1 cellular context compared by ENCODE assay signal in the genomic region with DNA sequence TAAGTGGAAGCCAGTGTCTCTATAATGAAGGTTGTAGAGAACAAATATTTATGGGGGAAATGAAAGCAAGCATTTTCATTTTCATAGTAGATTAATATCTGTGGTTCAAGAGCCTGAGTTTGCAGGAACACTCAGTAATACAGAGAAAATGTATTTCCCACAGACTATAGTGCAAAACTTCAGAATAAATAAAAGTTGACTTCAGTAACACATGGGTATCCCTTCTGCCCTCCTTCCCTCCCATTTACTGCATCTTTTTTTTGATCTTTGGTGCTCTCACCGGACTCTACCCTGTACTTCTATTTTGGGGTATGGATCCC.
TF ChIP-seq lines count a peak whose summit lies in the region.

No MANE protein-coding gene starts in this region.

TF ChIP-seq in GM12878, 131 proteins besides CTCF, POLR2A, EP300 and RAD21 (continued from another document):
- TF ChIP-seq MYC (IDR thresholded peaks at IDR 0.05; ENCODE audit: insufficient read depth, insufficient read length, insufficient replicate concordance, low read length, severe bottlenecking) (no peak), BACH1 (IDR thresholded peaks at IDR 0.05; ENCODE audit: borderline replicate concordance) (0 out of 2 replicates have a peak, but pooled peaks have one; percentile 36), HCFC1 (IDR thresholded peaks at IDR 0.05; ENCODE audit: low read length) (no peak), WRNIP1 (IDR thresholded peaks at IDR 0.05; ENCODE audit: borderline replicate concordance, low read depth, low read length) (no peak), EGR1 (IDR thresholded peaks at IDR 0.05; ENCODE audit: borderline replicate concordance in 1 of 2, low read depth in 2 of 2, low read length in 2 of 2) (no peak), CBX3 (IDR thresholded peaks at IDR 0.05; ENCODE audit: borderline replicate concordance, low read depth) (no peak), EED (IDR thresholded peaks at IDR 0.05; ENCODE audit: low read depth) (no peak)
- TF ChIP-seq, protein P1, sequence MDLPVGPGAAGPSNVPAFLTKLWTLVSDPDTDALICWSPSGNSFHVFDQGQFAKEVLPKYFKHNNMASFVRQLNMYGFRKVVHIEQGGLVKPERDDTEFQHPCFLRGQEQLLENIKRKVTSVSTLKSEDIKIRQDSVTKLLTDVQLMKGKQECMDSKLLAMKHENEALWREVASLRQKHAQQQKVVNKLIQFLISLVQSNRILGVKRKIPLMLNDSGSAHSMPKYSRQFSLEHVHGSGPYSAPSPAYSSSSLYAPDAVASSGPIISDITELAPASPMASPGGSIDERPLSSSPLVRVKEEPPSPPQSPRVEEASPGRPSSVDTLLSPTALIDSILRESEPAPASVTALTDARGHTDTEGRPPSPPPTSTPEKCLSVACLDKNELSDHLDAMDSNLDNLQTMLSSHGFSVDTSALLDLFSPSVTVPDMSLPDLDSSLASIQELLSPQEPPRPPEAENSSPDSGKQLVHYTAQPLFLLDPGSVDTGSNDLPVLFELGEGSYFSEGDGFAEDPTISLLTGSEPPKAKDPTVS (IDR thresholded peaks at IDR 0.05; ENCODE audit: low read depth, low read length), result no peak
